ENCODE assay signal across 17 cellular contexts in genomic region chr9:18489861-18490260, GRCh38. TPM values are rescaled to one million over a fixed set of nuclear protein-coding genes. Genes with fewer than 3 reads are reported as not detected.
DNase-seq lines count a peak whose midpoint lies in the region; ATAC-seq and TF ChIP-seq lines count a peak whose summit lies in the region.
"Had no signal": no experiment of that assay in that cellular context is flagged by ENCODE, and none has a peak within 500 bp of the region (broad histone marks: within the 10 kb centered on the region; RNA-seq: fewer than 3 reads in every experiment).

No MANE protein-coding gene starts in this region.

- no peaks in the 10 kb centered on the region for H4K20me1 ChIP-seq in GM23248 (ENCODE audit: insufficient read depth)

- no peak overlapping the region for H2AFZ ChIP-seq in GM23248

- CTCF ChIA-PET in activated naive CD4-positive, alpha-beta T cell treated with anti-CD3 and anti-CD28 coated beads, Interleukin-2, amount 10 ng/mL, durations not matched to agents 7 days and 5 days (lab: Charles Lee) = no interaction called here

- ATAC-seq in sciatic nerve (no peak), HG02973 (IDR thresholded peaks at IDR 0.05; ENCODE audit: unreplicated experiment) (no peak)
- ATAC-seq: activated T-cell treated with anti-CD3 and anti-CD28 coated beads, Interleukin-2, amount 50 U/mL, for 4 hours; K562 had no signal

- H3K27me3 Mint-ChIP-seq in activated naive CD4-positive, alpha-beta T cell treated with anti-CD3 and anti-CD28 coated beads, Interleukin-2, amount 10 ng/mL, durations not matched to agents 7 days and 5 days = no peaks in the 10 kb centered on the region
- H3K27me3 Mint-ChIP-seq: activated CD4-positive, alpha-beta T cell treated with anti-CD3 and anti-CD28 coated beads, Interleukin-2, amount 10 ng/mL, durations not matched to agents 24 days and 14 days; CD4-positive, CD25-positive, alpha-beta regulatory T cell had no signal

- H3K9ac ChIP-seq in GM23248 = peak overlapping the region; percentile 81

- no peaks in the 10 kb centered on the region for H3K9me3 Mint-ChIP-seq in activated naive CD4-positive, alpha-beta T cell treated with anti-CD3 and anti-CD28 coated beads, Interleukin-2, amount 10 ng/mL, durations not matched to agents 7 days and 5 days
- H3K9me3 Mint-ChIP-seq: activated CD4-positive, alpha-beta T cell treated with anti-CD3 and anti-CD28 coated beads, Interleukin-2, amount 10 ng/mL, durations not matched to agents 24 days and 14 days; activated T-cell treated with anti-CD3 and anti-CD28 coated beads, Interleukin-2, amount 50 U/mL, for 4 hours; T-helper 2 cell treated with Interferon-gamma antibody and Interleukin-4, amounts not matched to agents 5 μg/mL and 100 μg/mL, for 36 hours had no signal

- in situ Hi-C loops in GM23248 (cut with MboI) = no loop called here

- peaks cover 7% of the 10 kb centered on the region; the same call in 1 of the 2 replicates for H3K36me3 ChIP-seq in GM23248 (ENCODE audit: low read depth)
- no peaks in the 10 kb centered on the region for H3K36me3 ChIP-seq in stomach

- TF ChIP-seq CTCF in WI38 (IDR thresholded peaks at IDR 0.05; ENCODE audit: low read depth, low read length) (no peak), fibroblast of villous mesenchyme (IDR thresholded peaks at IDR 0.05; ENCODE audit: insufficient read depth, low read depth, low read length) (no peak), stomach (IDR thresholded peaks at IDR 0.05) (no peak)

- peaks cover 97% of the 10 kb centered on the region for H3F3A ChIP-seq in GM23248 (ENCODE audit: insufficient read depth)

- peaks cover 78% of the 10 kb centered on the region for H3K79me2 ChIP-seq in GM23248 (ENCODE audit: insufficient read depth)

- TF ChIP-seq EP300 in stomach (IDR thresholded peaks at IDR 0.05) = no peak

- H3K9me3 ChIP-seq in GM23248 (ENCODE audit: low read depth) = no peaks in the 10 kb centered on the region
- H3K9me3 ChIP-seq in stomach = no peaks in the 10 kb centered on the region

- no peaks in the 10 kb centered on the region for H3K27me3 ChIP-seq in GM23248 (replicated peaks; ENCODE audit: insufficient read depth)
- H3K27me3 ChIP-seq in stomach = no peaks in the 10 kb centered on the region

- H3K4me1 ChIP-seq in GM23248 (ENCODE audit: insufficient read depth) (peaks cover 97% of the 10 kb centered on the region), stomach (peaks cover 0 to 19% (median 11%) of the 10 kb centered on the region in 4 donors)

- intact Hi-C loops in stomach (cut with DNase I; ENCODE audit: low total_unique reads) = no loop called here
- intact Hi-C loops in sciatic nerve (cut with DNase I) = no loop called here

- DNase-seq in GM23248 (peak; percentile 89), fibroblast of villous mesenchyme (ENCODE audit: low read depth) (peak; percentile 33), stomach (no peak), sciatic nerve (ENCODE audit: low spot score) (no peak), HPDE6-E6E7 (ENCODE audit: extremely low spot score) (no peak)
- DNase-seq in activated naive CD4-positive, alpha-beta T cell treated with anti-CD3 and anti-CD28 coated beads, Interleukin-2, amount 10 ng/mL, durations not matched to agents 7 days and 5 days = no peak
- DNase-seq: activated CD4-positive, alpha-beta T cell treated with anti-CD3 and anti-CD28 coated beads, Interleukin-2, amount 10 ng/mL, durations not matched to agents 24 days and 14 days; activated T-cell treated with anti-CD3 and anti-CD28 coated beads, Interleukin-2, amount 50 U/mL, for 4 hours; amygdala; CD4-positive, CD25-positive, alpha-beta regulatory T cell; immature natural killer cell; NCI-H524 had no signal

- WGBS in GM23248 (ENCODE audit: low coverage in 1 of 2, low lambda C conversion rate in 2 of 2, missing lambda C conversion rate in 2 of 2), 2 experiments = 0 to 1% methylated on average over 2 of the region's 2 CpGs
- WGBS in stomach, 5 donors = 74 to 85% (median 80%) methylated on average over 2 of the region's 2 CpGs

- no peaks in the 10 kb centered on the region for H3K9me2 ChIP-seq in GM23248 (ENCODE audit: insufficient read depth)

- H3K27ac ChIP-seq in GM23248 (peak overlapping the region; percentile 98), stomach (peak overlapping the region in 4 of 5 donors; percentile 11 to 75 (median 66))

- H3K36me3 Mint-ChIP-seq in activated naive CD4-positive, alpha-beta T cell treated with anti-CD3 and anti-CD28 coated beads, Interleukin-2, amount 10 ng/mL, durations not matched to agents 7 days and 5 days = no peaks in the 10 kb centered on the region
- H3K36me3 Mint-ChIP-seq: CD4-positive, CD25-positive, alpha-beta regulatory T cell; immature natural killer cell had no signal

- no peaks in the 10 kb centered on the region for H3K4me1 Mint-ChIP-seq in activated naive CD4-positive, alpha-beta T cell treated with anti-CD3 and anti-CD28 coated beads, Interleukin-2, amount 10 ng/mL, durations not matched to agents 7 days and 5 days
- H3K4me1 Mint-ChIP-seq: activated CD4-positive, alpha-beta T cell treated with anti-CD3 and anti-CD28 coated beads, Interleukin-2, amount 10 ng/mL, durations not matched to agents 24 days and 14 days; CD4-positive, CD25-positive, alpha-beta regulatory T cell; immature natural killer cell had no signal

- H3K27ac Mint-ChIP-seq in activated naive CD4-positive, alpha-beta T cell treated with anti-CD3 and anti-CD28 coated beads, Interleukin-2, amount 10 ng/mL, durations not matched to agents 7 days and 5 days = no peak overlapping the region
- H3K27ac Mint-ChIP-seq: activated CD4-positive, alpha-beta T cell treated with anti-CD3 and anti-CD28 coated beads, Interleukin-2, amount 10 ng/mL, durations not matched to agents 24 days and 14 days; CD4-positive, CD25-positive, alpha-beta regulatory T cell; immature natural killer cell; progenitor cell of endocrine pancreas; T-helper 2 cell treated with Interferon-gamma antibody and Interleukin-4, amounts not matched to agents 5 μg/mL and 100 μg/mL, for 36 hours had no signal

- peak overlapping the region; percentile 82 for H3K4me2 ChIP-seq in GM23248 (ENCODE audit: unreplicated experiment)

- H3K4me3 ChIP-seq in GM23248 = peak overlapping the region; percentile 58
- peak overlapping the region; percentile 39 for H3K4me3 ChIP-seq in WI38 (ENCODE audit: low read depth, low read length)
- H3K4me3 ChIP-seq in fibroblast of villous mesenchyme (ENCODE audit: low read depth, low read length) = no peak overlapping the region
- H3K4me3 ChIP-seq in stomach = no peak overlapping the region
- H3K4me3 ChIP-seq: K562 had no signal

- no peak for TF ChIP-seq POLR2A in stomach (IDR thresholded peaks at IDR 0.05)

- no peak overlapping the region for H3K4me3 Mint-ChIP-seq in activated naive CD4-positive, alpha-beta T cell treated with anti-CD3 and anti-CD28 coated beads, Interleukin-2, amount 10 ng/mL, durations not matched to agents 7 days and 5 days
- H3K4me3 Mint-ChIP-seq: activated CD4-positive, alpha-beta T cell treated with anti-CD3 and anti-CD28 coated beads, Interleukin-2, amount 10 ng/mL, durations not matched to agents 24 days and 14 days; activated T-cell treated with anti-CD3 and anti-CD28 coated beads, Interleukin-2, amount 50 U/mL, for 4 hours; CD4-positive, CD25-positive, alpha-beta regulatory T cell; immature natural killer cell; T-helper 2 cell treated with Interferon-gamma antibody and Interleukin-4, amounts not matched to agents 5 μg/mL and 100 μg/mL, for 36 hours had no signal

RNA-seq across cellular contexts. Expression of gene ADAMTSL1, which starts 15.9 kb away (rescaled TPM):
- 255 and 273 TPM in 2 replicates for total RNA-seq in GM23248 (2014; rRNA removed; shearing (Covaris generic))
- polyA plus RNA-seq in GM23248 (2016; fragmentation: Nextera tagmentation; extraction: Ambion mirVana) = 77.0 and 77.5 TPM in 2 replicates
- total RNA-seq in fibroblast of villous mesenchyme = 3.0 and 10.0 TPM in 2 replicates
- total RNA-seq in stomach = 10 to 100 TPM in 4 of 5 donors, 1 to 10 TPM in 1; 2.7 to 98.8 (median 15.2) TPM
- polyA plus RNA-seq in stomach = 1 to 10 TPM; 1.1 to 5.8 (median 1.9) TPM
- total RNA-seq in sciatic nerve = 61.8 TPM
- total RNA-seq: activated CD4-positive, alpha-beta T cell treated with anti-CD3 and anti-CD28 coated beads, Interleukin-2, amount 10 ng/mL, durations not matched to agents 24 days and 14 days; activated T-cell treated with anti-CD3 and anti-CD28 coated beads, Interleukin-2, amount 50 U/mL, for 4 hours; CD4-positive, CD25-positive, alpha-beta regulatory T cell; K562 had no signal
- polyA plus RNA-seq: CD4-positive, CD25-positive, alpha-beta regulatory T cell; immature natural killer cell had no signal

Comparison
In these comparisons a context has a peak if more than half of its experiments do, and no peak if none do; other contexts are left out.
1. DNase-seq: peak in GM23248 (single experiment) and fibroblast of villous mesenchyme (single experiment); none in stomach (single experiment), sciatic nerve (single experiment), activated naive CD4-positive, alpha-beta T cell treated with anti-CD3 and anti-CD28 coated beads, Interleukin-2, amount 10 ng/mL, durations not matched to agents 7 days and 5 days (single experiment) and HPDE6-E6E7 (single experiment).
2. H3K4me3 ChIP-seq: peak in GM23248 (single experiment) and WI38 (single experiment); none in fibroblast of villous mesenchyme (single experiment) and stomach (0 of 4).